1 cellular context compared by ENCODE assay signal in genomic region chr1:235158680-235159079, GRCh38.
TF ChIP-seq lines count a peak whose summit lies in the region.

No MANE protein-coding gene starts in this region.

TF ChIP-seq in HepG2, 621 proteins besides CTCF, POLR2A, EP300 and RAD21:
- no peak for TF ChIP-seq HOXD1 (CRISPR knock-in tag; IDR thresholded peaks at IDR 0.05)
- no peak for TF ChIP-seq CREBL2 (CRISPR knock-in tag; IDR thresholded peaks at IDR 0.05; ENCODE audit: borderline replicate concordance)
- TF ChIP-seq, protein P1, sequence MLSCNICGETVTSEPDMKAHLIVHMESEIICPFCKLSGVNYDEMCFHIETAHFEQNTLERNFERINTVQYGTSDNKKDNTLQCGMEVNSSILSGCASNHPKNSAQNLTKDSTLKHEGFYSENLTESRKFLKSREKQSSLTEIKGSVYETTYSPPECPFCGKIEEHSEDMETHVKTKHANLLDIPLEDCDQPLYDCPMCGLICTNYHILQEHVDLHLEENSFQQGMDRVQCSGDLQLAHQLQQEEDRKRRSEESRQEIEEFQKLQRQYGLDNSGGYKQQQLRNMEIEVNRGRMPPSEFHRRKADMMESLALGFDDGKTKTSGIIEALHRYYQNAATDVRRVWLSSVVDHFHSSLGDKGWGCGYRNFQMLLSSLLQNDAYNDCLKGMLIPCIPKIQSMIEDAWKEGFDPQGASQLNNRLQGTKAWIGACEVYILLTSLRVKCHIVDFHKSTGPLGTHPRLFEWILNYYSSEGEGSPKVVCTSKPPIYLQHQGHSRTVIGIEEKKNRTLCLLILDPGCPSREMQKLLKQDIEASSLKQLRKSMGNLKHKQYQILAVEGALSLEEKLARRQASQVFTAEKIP (CRISPR knock-in tag; IDR thresholded peaks at IDR 0.05; ENCODE audit: borderline replicate concordance) = no peak
- TF ChIP-seq, protein P2, sequence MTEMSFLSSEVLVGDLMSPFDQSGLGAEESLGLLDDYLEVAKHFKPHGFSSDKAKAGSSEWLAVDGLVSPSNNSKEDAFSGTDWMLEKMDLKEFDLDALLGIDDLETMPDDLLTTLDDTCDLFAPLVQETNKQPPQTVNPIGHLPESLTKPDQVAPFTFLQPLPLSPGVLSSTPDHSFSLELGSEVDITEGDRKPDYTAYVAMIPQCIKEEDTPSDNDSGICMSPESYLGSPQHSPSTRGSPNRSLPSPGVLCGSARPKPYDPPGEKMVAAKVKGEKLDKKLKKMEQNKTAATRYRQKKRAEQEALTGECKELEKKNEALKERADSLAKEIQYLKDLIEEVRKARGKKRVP (CRISPR knock-in tag; IDR thresholded peaks at IDR 0.05) = no peak
- no peak for TF ChIP-seq CBX1 (IDR thresholded peaks at IDR 0.05; ENCODE audit: low read depth)
- TF ChIP-seq ZNF121 (CRISPR knock-in tag; IDR thresholded peaks at IDR 0.05) = 0 out of 2 replicates have a peak, but pooled peaks have one; percentile 55
- TF ChIP-seq, protein P3, sequence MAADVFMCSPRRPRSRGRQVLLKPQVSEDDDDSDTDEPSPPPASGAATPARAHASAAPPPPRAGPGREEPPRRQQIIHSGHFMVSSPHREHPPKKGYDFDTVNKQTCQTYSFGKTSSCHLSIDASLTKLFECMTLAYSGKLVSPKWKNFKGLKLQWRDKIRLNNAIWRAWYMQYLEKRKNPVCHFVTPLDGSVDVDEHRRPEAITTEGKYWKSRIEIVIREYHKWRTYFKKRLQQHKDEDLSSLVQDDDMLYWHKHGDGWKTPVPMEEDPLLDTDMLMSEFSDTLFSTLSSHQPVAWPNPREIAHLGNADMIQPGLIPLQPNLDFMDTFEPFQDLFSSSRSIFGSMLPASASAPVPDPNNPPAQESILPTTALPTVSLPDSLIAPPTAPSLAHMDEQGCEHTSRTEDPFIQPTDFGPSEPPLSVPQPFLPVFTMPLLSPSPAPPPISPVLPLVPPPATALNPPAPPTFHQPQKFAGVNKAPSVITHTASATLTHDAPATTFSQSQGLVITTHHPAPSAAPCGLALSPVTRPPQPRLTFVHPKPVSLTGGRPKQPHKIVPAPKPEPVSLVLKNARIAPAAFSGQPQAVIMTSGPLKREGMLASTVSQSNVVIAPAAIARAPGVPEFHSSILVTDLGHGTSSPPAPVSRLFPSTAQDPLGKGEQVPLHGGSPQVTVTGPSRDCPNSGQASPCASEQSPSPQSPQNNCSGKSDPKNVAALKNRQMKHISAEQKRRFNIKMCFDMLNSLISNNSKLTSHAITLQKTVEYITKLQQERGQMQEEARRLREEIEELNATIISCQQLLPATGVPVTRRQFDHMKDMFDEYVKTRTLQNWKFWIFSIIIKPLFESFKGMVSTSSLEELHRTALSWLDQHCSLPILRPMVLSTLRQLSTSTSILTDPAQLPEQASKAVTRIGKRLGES (CRISPR knock-in tag; IDR thresholded peaks at IDR 0.05; ENCODE audit: borderline replicate concordance) = no peak
- peak in 1 of 2 experiments; percentile 27; a peak in 1 of 4 replicates for TF ChIP-seq MAFK (conservative IDR thresholded peaks at IDR 0.05 in 1 of 2, IDR thresholded peaks at IDR 0.05 in 1 of 2; ENCODE audit: low read length in 2 of 2)
- TF ChIP-seq ZZZ3 (CRISPR knock-in tag; IDR thresholded peaks at IDR 0.05; ENCODE audit: borderline replicate concordance) = no peak
- no peak for TF ChIP-seq HMG20A (CRISPR knock-in tag; IDR thresholded peaks at IDR 0.05; ENCODE audit: borderline replicate concordance)
- TF ChIP-seq PRMT3 (CRISPR knock-in tag; IDR thresholded peaks at IDR 0.05; ENCODE audit: borderline replicate concordance, low read depth) = no peak
- no peak for TF ChIP-seq AGO1 (IDR thresholded peaks at IDR 0.05; ENCODE audit: low read depth, low read length, poor library complexity, severe bottlenecking)
- no peak for TF ChIP-seq SRSF1 (optimal IDR thresholded peaks at IDR 0.05; ENCODE audit: low read depth, low read length)
- TF ChIP-seq CAMTA2 (CRISPR knock-in tag; IDR thresholded peaks at IDR 0.05; ENCODE audit: borderline replicate concordance) = no peak
- no peak for TF ChIP-seq ZNF557 (CRISPR knock-in tag; IDR thresholded peaks at IDR 0.05)
- TF ChIP-seq NFIB (CRISPR knock-in tag; IDR thresholded peaks at IDR 0.05; ENCODE audit: borderline replicate concordance) = no peak
- TF ChIP-seq ZNF142 (CRISPR knock-in tag; IDR thresholded peaks at IDR 0.05) = no peak
- no peak for TF ChIP-seq ZFY (CRISPR knock-in tag; IDR thresholded peaks at IDR 0.05)
